1 cellular context compared by ENCODE assay signal in the genomic region with DNA sequence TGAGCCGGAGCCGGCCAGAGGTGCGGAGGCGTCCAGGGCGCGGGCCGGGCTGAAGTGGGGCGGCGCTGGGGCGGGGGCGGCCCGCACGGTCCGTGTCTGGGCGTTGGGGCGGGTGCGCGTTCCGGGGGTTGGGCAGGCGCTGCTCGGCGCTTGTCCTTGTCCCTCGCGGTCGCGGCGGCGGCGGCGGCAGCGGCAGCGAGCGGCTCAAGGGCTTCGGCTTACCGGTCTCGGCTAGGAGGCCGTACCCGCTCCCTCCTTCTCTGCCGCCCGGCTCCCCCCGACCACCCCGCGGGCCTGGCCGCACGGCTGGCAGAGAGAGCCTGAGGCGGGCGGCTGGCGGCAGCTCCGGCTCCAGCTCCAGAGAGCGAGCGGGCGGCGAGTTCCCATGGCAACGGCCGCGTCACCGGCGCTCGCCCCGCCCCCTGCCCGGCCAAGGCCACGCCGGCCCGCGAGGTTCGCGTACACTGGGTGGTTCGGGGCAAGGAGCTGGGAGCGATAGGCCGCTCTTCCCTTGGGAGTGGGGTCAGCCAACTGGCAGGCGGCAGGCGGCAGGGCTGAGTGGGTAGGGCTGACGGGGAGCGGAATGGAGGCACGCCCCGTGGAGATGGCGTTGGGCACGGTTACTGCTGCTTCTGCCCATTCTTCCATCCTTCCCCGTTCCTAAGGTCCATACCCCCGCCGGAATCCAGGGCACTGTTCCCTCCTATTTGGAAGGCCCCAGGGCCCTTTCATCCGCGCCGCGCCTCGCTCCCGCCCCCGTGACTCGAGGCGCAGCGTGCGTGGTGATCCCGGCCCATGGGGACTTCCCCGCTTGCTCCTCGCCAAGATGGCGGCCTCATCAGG.
TF ChIP-seq lines count a peak whose summit lies in the region.

A gene with protein sequence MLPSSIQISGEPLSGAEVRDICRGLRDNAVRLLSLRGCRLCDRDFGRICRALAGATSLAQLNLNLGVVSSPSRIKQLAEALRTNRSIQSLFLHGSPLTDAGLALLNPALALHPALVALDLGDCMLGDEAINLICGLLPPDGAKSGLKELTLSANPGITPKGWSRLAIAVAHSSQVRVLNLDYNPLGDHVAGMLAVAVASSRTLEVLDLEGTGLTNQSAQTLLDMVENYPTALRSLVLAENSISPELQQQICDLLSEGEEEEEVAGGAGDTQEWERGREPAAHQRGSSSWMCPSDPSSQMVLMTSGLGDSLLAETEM (minus strand): TSS at position 363 of the 843 bp plus-strand sequence. CDS start 561 bp downstream, outside the sequence.

TF ChIP-seq in HepG2, 621 proteins besides CTCF, POLR2A, EP300 and RAD21 (continued from another document and continues in another):
- TF ChIP-seq, protein P1, sequence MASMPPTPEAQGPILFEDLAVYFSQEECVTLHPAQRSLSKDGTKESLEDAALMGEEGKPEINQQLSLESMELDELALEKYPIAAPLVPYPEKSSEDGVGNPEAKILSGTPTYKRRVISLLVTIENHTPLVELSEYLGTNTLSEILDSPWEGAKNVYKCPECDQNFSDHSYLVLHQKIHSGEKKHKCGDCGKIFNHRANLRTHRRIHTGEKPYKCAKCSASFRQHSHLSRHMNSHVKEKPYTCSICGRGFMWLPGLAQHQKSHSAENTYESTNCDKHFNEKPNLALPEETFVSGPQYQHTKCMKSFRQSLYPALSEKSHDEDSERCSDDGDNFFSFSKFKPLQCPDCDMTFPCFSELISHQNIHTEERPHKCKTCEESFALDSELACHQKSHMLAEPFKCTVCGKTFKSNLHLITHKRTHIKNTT (CRISPR knock-in tag; IDR thresholded peaks at IDR 0.05): no peak
- TF ChIP-seq NR2C2 (CRISPR knock-in tag; IDR thresholded peaks at IDR 0.05; ENCODE audit: borderline replicate concordance): 0 out of 2 replicates have a peak, but pooled peaks have one; percentile 19
- no peak for TF ChIP-seq KDM4B (CRISPR knock-in tag; IDR thresholded peaks at IDR 0.05)
- no peak for TF ChIP-seq ZNF383 (CRISPR knock-in tag; IDR thresholded peaks at IDR 0.05; ENCODE audit: borderline replicate concordance)
- TF ChIP-seq, protein P2, sequence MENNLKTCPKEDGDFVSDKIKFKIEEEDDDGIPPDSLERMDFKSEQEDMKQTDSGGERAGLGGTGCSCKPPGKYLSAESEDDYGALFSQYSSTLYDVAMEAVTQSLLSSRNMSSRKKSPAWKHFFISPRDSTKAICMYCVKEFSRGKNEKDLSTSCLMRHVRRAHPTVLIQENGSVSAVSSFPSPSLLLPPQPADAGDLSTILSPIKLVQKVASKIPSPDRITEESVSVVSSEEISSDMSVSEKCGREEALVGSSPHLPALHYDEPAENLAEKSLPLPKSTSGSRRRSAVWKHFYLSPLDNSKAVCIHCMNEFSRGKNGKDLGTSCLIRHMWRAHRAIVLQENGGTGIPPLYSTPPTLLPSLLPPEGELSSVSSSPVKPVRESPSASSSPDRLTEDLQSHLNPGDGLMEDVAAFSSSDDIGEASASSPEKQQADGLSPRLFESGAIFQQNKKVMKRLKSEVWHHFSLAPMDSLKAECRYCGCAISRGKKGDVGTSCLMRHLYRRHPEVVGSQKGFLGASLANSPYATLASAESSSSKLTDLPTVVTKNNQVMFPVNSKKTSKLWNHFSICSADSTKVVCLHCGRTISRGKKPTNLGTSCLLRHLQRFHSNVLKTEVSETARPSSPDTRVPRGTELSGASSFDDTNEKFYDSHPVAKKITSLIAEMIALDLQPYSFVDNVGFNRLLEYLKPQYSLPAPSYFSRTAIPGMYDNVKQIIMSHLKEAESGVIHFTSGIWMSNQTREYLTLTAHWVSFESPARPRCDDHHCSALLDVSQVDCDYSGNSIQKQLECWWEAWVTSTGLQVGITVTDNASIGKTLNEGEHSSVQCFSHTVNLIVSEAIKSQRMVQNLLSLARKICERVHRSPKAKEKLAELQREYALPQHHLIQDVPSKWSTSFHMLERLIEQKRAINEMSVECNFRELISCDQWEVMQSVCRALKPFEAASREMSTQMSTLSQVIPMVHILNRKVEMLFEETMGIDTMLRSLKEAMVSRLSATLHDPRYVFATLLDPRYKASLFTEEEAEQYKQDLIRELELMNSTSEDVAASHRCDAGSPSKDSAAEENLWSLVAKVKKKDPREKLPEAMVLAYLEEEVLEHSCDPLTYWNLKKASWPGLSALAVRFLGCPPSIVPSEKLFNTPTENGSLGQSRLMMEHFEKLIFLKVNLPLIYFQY (CRISPR knock-in tag; IDR thresholded peaks at IDR 0.05; ENCODE audit: borderline replicate concordance): no peak
- TF ChIP-seq, protein P3, sequence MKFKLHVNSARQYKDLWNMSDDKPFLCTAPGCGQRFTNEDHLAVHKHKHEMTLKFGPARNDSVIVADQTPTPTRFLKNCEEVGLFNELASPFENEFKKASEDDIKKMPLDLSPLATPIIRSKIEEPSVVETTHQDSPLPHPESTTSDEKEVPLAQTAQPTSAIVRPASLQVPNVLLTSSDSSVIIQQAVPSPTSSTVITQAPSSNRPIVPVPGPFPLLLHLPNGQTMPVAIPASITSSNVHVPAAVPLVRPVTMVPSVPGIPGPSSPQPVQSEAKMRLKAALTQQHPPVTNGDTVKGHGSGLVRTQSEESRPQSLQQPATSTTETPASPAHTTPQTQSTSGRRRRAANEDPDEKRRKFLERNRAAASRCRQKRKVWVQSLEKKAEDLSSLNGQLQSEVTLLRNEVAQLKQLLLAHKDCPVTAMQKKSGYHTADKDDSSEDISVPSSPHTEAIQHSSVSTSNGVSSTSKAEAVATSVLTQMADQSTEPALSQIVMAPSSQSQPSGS (CRISPR knock-in tag; IDR thresholded peaks at IDR 0.05): 0 out of 2 replicates have a peak, but pooled peaks have one; percentile 17
- peak; percentile 57; the same call in 1 of the 2 replicates for TF ChIP-seq ZNF776 (CRISPR knock-in tag; IDR thresholded peaks at IDR 0.05)
- TF ChIP-seq, protein P4, sequence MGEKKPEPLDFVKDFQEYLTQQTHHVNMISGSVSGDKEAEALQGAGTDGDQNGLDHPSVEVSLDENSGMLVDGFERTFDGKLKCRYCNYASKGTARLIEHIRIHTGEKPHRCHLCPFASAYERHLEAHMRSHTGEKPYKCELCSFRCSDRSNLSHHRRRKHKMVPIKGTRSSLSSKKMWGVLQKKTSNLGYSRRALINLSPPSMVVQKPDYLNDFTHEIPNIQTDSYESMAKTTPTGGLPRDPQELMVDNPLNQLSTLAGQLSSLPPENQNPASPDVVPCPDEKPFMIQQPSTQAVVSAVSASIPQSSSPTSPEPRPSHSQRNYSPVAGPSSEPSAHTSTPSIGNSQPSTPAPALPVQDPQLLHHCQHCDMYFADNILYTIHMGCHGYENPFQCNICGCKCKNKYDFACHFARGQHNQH (CRISPR knock-in tag; IDR thresholded peaks at IDR 0.05): 0 out of 2 replicates have a peak, but pooled peaks have one; percentile 38
- TF ChIP-seq BRD4 (CRISPR knock-in tag; IDR thresholded peaks at IDR 0.05): no peak
- TF ChIP-seq, protein P5, sequence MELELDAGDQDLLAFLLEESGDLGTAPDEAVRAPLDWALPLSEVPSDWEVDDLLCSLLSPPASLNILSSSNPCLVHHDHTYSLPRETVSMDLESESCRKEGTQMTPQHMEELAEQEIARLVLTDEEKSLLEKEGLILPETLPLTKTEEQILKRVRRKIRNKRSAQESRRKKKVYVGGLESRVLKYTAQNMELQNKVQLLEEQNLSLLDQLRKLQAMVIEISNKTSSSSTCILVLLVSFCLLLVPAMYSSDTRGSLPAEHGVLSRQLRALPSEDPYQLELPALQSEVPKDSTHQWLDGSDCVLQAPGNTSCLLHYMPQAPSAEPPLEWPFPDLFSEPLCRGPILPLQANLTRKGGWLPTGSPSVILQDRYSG (CRISPR knock-in tag; IDR thresholded peaks at IDR 0.05): no peak
- TF ChIP-seq ZKSCAN8 (CRISPR knock-in tag; IDR thresholded peaks at IDR 0.05; ENCODE audit: borderline replicate concordance): no peak
- TF ChIP-seq, protein P6, sequence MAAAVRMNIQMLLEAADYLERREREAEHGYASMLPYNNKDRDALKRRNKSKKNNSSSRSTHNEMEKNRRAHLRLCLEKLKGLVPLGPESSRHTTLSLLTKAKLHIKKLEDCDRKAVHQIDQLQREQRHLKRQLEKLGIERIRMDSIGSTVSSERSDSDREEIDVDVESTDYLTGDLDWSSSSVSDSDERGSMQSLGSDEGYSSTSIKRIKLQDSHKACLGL (CRISPR knock-in tag; IDR thresholded peaks at IDR 0.05): peak; percentile 68; the same call in 1 of the 2 replicates
- TF ChIP-seq EED (CRISPR knock-in tag; IDR thresholded peaks at IDR 0.05): peak; percentile 82; the same call in 1 of the 2 replicates
- no peak for TF ChIP-seq ZNF549 (CRISPR knock-in tag; IDR thresholded peaks at IDR 0.05)
- TF ChIP-seq, protein P7, sequence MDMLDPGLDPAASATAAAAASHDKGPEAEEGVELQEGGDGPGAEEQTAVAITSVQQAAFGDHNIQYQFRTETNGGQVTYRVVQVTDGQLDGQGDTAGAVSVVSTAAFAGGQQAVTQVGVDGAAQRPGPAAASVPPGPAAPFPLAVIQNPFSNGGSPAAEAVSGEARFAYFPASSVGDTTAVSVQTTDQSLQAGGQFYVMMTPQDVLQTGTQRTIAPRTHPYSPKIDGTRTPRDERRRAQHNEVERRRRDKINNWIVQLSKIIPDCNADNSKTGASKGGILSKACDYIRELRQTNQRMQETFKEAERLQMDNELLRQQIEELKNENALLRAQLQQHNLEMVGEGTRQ (IDR thresholded peaks at IDR 0.05; ENCODE audit: low read depth, low read length): no peak
- TF ChIP-seq, protein P7 (CRISPR knock-in tag; IDR thresholded peaks at IDR 0.05; ENCODE audit: borderline replicate concordance): no peak
- TF ChIP-seq, protein P8, sequence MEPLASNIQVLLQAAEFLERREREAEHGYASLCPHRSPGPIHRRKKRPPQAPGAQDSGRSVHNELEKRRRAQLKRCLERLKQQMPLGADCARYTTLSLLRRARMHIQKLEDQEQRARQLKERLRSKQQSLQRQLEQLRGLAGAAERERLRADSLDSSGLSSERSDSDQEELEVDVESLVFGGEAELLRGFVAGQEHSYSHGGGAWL (CRISPR knock-in tag; IDR thresholded peaks at IDR 0.05): no peak; the same call in 1 of the 2 replicates
- TF ChIP-seq, protein P9, sequence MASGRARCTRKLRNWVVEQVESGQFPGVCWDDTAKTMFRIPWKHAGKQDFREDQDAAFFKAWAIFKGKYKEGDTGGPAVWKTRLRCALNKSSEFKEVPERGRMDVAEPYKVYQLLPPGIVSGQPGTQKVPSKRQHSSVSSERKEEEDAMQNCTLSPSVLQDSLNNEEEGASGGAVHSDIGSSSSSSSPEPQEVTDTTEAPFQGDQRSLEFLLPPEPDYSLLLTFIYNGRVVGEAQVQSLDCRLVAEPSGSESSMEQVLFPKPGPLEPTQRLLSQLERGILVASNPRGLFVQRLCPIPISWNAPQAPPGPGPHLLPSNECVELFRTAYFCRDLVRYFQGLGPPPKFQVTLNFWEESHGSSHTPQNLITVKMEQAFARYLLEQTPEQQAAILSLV (CRISPR knock-in tag; IDR thresholded peaks at IDR 0.05; ENCODE audit: borderline replicate concordance): no peak
- TF ChIP-seq ATF7 (IDR thresholded peaks at IDR 0.05): no peak
- 0 out of 2 replicates have a peak, but pooled peaks have one; percentile 72 for TF ChIP-seq ATF7 (CRISPR knock-in tag; IDR thresholded peaks at IDR 0.05)
- TF ChIP-seq, protein P10, sequence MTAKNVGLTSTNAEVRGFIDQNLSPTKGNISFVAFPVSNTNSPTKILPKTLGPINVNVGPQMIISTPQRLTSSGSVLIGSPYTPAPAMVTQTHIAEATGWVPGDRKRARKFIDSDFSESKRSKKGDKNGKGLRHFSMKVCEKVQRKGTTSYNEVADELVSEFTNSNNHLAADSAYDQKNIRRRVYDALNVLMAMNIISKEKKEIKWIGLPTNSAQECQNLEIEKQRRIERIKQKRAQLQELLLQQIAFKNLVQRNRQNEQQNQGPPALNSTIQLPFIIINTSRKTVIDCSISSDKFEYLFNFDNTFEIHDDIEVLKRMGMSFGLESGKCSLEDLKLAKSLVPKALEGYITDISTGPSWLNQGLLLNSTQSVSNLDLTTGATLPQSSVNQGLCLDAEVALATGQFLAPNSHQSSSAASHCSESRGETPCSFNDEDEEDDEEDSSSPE (CRISPR knock-in tag; IDR thresholded peaks at IDR 0.05): 0 out of 2 replicates have a peak, but pooled peaks have one; percentile 17
- TF ChIP-seq ZNF891 (CRISPR knock-in tag; IDR thresholded peaks at IDR 0.05): peak; percentile 77; the same call in 1 of the 2 replicates
- TF ChIP-seq, protein P11, sequence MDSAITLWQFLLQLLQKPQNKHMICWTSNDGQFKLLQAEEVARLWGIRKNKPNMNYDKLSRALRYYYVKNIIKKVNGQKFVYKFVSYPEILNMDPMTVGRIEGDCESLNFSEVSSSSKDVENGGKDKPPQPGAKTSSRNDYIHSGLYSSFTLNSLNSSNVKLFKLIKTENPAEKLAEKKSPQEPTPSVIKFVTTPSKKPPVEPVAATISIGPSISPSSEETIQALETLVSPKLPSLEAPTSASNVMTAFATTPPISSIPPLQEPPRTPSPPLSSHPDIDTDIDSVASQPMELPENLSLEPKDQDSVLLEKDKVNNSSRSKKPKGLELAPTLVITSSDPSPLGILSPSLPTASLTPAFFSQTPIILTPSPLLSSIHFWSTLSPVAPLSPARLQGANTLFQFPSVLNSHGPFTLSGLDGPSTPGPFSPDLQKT (CRISPR knock-in tag; IDR thresholded peaks at IDR 0.05; ENCODE audit: borderline replicate concordance): no peak
- TF ChIP-seq ZNF75D (CRISPR knock-in tag; IDR thresholded peaks at IDR 0.05; ENCODE audit: borderline replicate concordance): no peak
- TF ChIP-seq NFE2L2 (IDR thresholded peaks at IDR 0.05; ENCODE audit: low read length): no peak
- TF ChIP-seq, protein P12, sequence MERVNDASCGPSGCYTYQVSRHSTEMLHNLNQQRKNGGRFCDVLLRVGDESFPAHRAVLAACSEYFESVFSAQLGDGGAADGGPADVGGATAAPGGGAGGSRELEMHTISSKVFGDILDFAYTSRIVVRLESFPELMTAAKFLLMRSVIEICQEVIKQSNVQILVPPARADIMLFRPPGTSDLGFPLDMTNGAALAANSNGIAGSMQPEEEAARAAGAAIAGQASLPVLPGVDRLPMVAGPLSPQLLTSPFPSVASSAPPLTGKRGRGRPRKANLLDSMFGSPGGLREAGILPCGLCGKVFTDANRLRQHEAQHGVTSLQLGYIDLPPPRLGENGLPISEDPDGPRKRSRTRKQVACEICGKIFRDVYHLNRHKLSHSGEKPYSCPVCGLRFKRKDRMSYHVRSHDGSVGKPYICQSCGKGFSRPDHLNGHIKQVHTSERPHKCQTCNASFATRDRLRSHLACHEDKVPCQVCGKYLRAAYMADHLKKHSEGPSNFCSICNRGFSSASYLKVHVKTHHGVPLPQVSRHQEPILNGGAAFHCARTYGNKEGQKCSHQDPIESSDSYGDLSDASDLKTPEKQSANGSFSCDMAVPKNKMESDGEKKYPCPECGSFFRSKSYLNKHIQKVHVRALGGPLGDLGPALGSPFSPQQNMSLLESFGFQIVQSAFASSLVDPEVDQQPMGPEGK (CRISPR knock-in tag; IDR thresholded peaks at IDR 0.05): 0 out of 2 replicates have a peak, but pooled peaks have one; percentile 38
- peak; percentile 54; the same call in 1 of the 2 replicates for TF ChIP-seq PHF20 (CRISPR knock-in tag; IDR thresholded peaks at IDR 0.05)
- TF ChIP-seq RBM39 (IDR thresholded peaks at IDR 0.05; ENCODE audit: low read depth, low read length, poor library complexity, severe bottlenecking): peak; percentile 87
- TF ChIP-seq, protein P13, sequence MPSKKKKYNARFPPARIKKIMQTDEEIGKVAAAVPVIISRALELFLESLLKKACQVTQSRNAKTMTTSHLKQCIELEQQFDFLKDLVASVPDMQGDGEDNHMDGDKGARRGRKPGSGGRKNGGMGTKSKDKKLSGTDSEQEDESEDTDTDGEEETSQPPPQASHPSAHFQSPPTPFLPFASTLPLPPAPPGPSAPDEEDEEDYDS (CRISPR knock-in tag; IDR thresholded peaks at IDR 0.05): no peak
- peak; percentile 80 for TF ChIP-seq DNMT1 (CRISPR knock-in tag; IDR thresholded peaks at IDR 0.05)
